Comparison of ENCODE assay signal across 6 cellular contexts in the genomic region with DNA sequence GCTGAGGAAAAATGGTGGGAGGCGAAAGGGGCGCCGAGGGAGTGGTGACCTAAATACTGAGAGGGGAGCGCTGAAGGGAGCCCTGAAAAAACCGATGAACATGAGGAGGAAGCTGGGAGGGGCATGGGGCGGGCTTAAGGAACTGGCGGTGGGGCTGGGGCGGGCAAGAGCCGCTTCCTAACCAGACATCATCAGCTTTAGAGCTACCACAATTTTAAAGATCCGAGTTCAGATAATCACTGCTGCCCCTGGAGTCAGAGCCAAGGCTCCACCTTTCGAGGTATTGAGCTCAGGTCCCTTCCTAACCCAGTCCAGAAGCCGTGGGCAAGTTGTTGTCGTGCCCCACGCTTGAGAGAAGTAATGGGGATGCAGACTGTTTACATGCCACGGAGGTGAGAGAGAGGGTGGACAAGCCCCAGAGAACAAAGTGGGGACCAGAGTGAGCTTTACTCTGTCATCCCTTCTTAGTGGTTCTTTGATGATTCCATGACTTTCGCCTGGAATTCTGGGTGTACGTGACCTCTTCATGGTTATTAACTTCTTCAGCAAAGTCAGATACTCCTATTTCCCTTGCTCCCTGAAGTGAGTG. TPM values are rescaled to one million over a fixed set of nuclear protein-coding genes. Genes with fewer than 3 reads are reported as not detected.
DNase-seq lines count a peak whose midpoint lies in the region; TF ChIP-seq lines count a peak whose summit lies in the region.

No MANE protein-coding gene starts in this region.

- 2% methylated on average over 17 of the region's 17 CpGs for WGBS in suprapubic skin

- TF ChIP-seq CTCF in fibroblast of pulmonary artery (IDR thresholded peaks at IDR 0.05; ENCODE audit: low read length, missing control alignments) = no peak
- TF ChIP-seq CTCF in suprapubic skin (IDR thresholded peaks at IDR 0.05) = no peak

- H3K9me3 ChIP-seq in MG63 (no peaks in the 10 kb centered on the region), suprapubic skin (no peaks in the 10 kb centered on the region)

- H3K27me3 ChIP-seq in MG63 (no peaks in the 10 kb centered on the region), suprapubic skin (no peaks in the 10 kb centered on the region)

- H3K4me1 ChIP-seq in suprapubic skin = peaks cover 42% of the 10 kb centered on the region

- H3K36me3 ChIP-seq in MG63 (peaks cover 72% of the 10 kb centered on the region), suprapubic skin (peaks cover 42% of the 10 kb centered on the region)

- peak overlapping the region; percentile 63 for H3K27ac ChIP-seq in suprapubic skin

- no peak for TF ChIP-seq POLR2A in suprapubic skin (IDR thresholded peaks at IDR 0.05)

- peak overlapping the region; percentile 82 for H3K4me3 ChIP-seq in MG63
- H3K4me3 ChIP-seq in fibroblast of pulmonary artery (replicated peaks; ENCODE audit: low read depth, low read length) = peak overlapping the region; percentile 90
- H3K4me3 ChIP-seq in suprapubic skin = peak overlapping the region; percentile 81

- DNase-seq in SKM-1 treated with dmso at 0.1 percent for 144 hours (lab: John Stamatoyannopoulos, UW; ENCODE audit: unreplicated experiment) = peak; percentile 68
- DNase-seq in SKM-1 (lab: John Stamatoyannopoulos, UW; ENCODE audit: unreplicated experiment) = no peak
- DNase-seq in MG63 = no peak
- DNase-seq in fibroblast of pulmonary artery (ENCODE audit: low read depth) = no peak
- DNase-seq in suprapubic skin (ENCODE audit: low spot score in 2 of 2) = no peak
- DNase-seq in iPS-NIHi11 (ENCODE audit: low spot score) = no peak

- TF ChIP-seq EP300 in suprapubic skin (IDR thresholded peaks at IDR 0.05) = no peak

RNA-seq across cellular contexts. Expression of a gene that starts 0.4 kb away (rescaled TPM):
- 8.0 and 12.0 TPM in 2 replicates for total RNA-seq in MG63 (2014; rRNA removed; shearing (Covaris generic); ENCODE audit: low replicate concordance)
- total RNA-seq in suprapubic skin = 10 to 100 TPM in 3 of 4 donors, 1 to 10 TPM in 1; 8.6 to 22.8 (median 18.2) TPM

RNA-seq across cellular contexts. Expression of a gene that starts 0.7 kb away (rescaled TPM):
- 142 and 228 TPM in 2 replicates for total RNA-seq in MG63 (2014; rRNA removed; shearing (Covaris generic); ENCODE audit: low replicate concordance)
- 10 to 100 TPM; 32.0 to 45.8 (median 40.1) TPM for total RNA-seq in suprapubic skin

RNA-seq across cellular contexts. Expression of a gene that starts 11.2 kb away (rescaled TPM):
- 46.6 and 49.9 TPM in 2 replicates for total RNA-seq in MG63 (2014; rRNA removed; shearing (Covaris generic); ENCODE audit: low replicate concordance)
- total RNA-seq in suprapubic skin = 10 to 100 TPM; 29.8 to 38.2 (median 36.2) TPM

RNA-seq across cellular contexts. Expression of a gene that starts 24.5 kb away (rescaled TPM):
- not detected in 2 replicates for total RNA-seq in MG63 (2014; rRNA removed; shearing (Covaris generic); ENCODE audit: low replicate concordance)
- total RNA-seq in suprapubic skin = 10 to 100 TPM in 1 of 4 donors, 1 to 10 TPM in 3; 4.2 to 10.5 (median 5.5) TPM
